13 cellular contexts compared by ENCODE assay signal in genomic region chr15:63231717-63232116, GRCh38. TPM values are rescaled to one million over a fixed set of nuclear protein-coding genes. Genes with fewer than 3 reads are reported as not detected.
DNase-seq lines count a peak whose midpoint lies in the region; ATAC-seq and TF ChIP-seq lines count a peak whose summit lies in the region.
"Had no signal": no experiment of that assay in that cellular context is flagged by ENCODE, and none has a peak within 500 bp of the region (broad histone marks: within the 10 kb centered on the region; RNA-seq: fewer than 3 reads in every experiment).

No MANE protein-coding gene starts in this region.

- POLR2A ChIA-PET in HEK293 (lab: Yijun Ruan, JAX): no interaction called here
- POLR2A ChIA-PET in naive thymus-derived CD4-positive, alpha-beta T cell (lab: Charles Lee): interaction anchor here (0.5 to 2.4 kb wide), 9 partner anchors 11 to 96 kb away, joined by 3 to 18 read pairs (median 4); partner anchors contain the start of gene RPS27L
- POLR2A ChIA-PET in GM10248 (lab: Yijun Ruan, JAX): no interaction called here

- H3K9me3 ChIP-seq in BLaER1 treated with 17β-estradiol and CSF1 and Interleukin-3, amounts not matched to agents 10 nM and 100 nM (replicated peaks in 1 of 11): peaks cover 0 to 11% (median under 1%) of the 10 kb centered on the region in 11 experiments; a peak in 5 of 22 replicates
- H3K9me3 ChIP-seq in HEK293 (ENCODE audit: control insufficient read depth, insufficient read depth, low read depth, low read length): no peaks in the 10 kb centered on the region
- no peaks in the 10 kb centered on the region for H3K9me3 ChIP-seq in naive thymus-derived CD4-positive, alpha-beta T cell (ENCODE audit: control insufficient read depth in 2 of 3, low read length in 3 of 3)
- H3K9me3 ChIP-seq: uterus had no signal

- intact Hi-C loops in naive thymus-derived CD4-positive, alpha-beta T cell (cut with micrococcal nuclease): loop anchor here (1.0 to 5.0 kb wide), 7 partner anchors 9 to 74 kb away; partner anchors contain the start of genes RPS27L (in 2 of the 2) and APH1B (in 1 of the 2)

- no peak overlapping the region for H3K4me3 ChIP-seq in BLaER1 treated with 17β-estradiol and CSF1 and Interleukin-3, amounts not matched to agents 10 nM and 100 nM
- H3K4me3 ChIP-seq in HEK293 (ENCODE audit: low read depth, low read length): no peak overlapping the region
- no peak overlapping the region for H3K4me3 ChIP-seq in naive thymus-derived CD4-positive, alpha-beta T cell (ENCODE audit: low read length)
- H3K4me3 ChIP-seq: skin epidermis, uterus had no signal

- peaks cover 35 to 98% (median 53%) of the 10 kb centered on the region in 10 experiments for H3K4me1 ChIP-seq in BLaER1 treated with 17β-estradiol and CSF1 and Interleukin-3, amounts not matched to agents 10 nM and 100 nM
- no peaks in the 10 kb centered on the region; the same call in 1 of the 2 replicates for H3K4me1 ChIP-seq in HEK293 (ENCODE audit: control insufficient read depth, insufficient read depth, low read length)
- H3K4me1 ChIP-seq in naive thymus-derived CD4-positive, alpha-beta T cell (ENCODE audit: control insufficient read depth in 2 of 2, insufficient read depth in 2 of 2, low read length in 2 of 2): peaks cover 15 to 32% of the 10 kb centered on the region in 2 donors
- H3K4me1 ChIP-seq: uterus had no signal

- H3K4me2 ChIP-seq in BLaER1 treated with 17β-estradiol and CSF1 and Interleukin-3, amounts not matched to agents 10 nM and 100 nM: peak overlapping the region; percentile 8 to 96 (median 43); a peak in 19 of 22 replicates

- H3K27ac Mint-ChIP-seq in activated naive CD8-positive, alpha-beta T cell: peak overlapping the region; percentile 46
- peak overlapping the region; percentile 70 to 92 (median 86) for H3K27ac Mint-ChIP-seq in naive thymus-derived CD4-positive, alpha-beta T cell

- no peak for TF ChIP-seq CTCF in HEK293 (tag by site-specific recombination; IDR thresholded peaks at IDR 0.05)
- no peak for TF ChIP-seq CTCF in GM10248 (IDR thresholded peaks at IDR 0.05; ENCODE audit: control extremely low read depth, extremely low read depth, low read depth, missing control alignments)

- peak overlapping the region; percentile 24 for H3K4me3 Mint-ChIP-seq in activated naive CD8-positive, alpha-beta T cell
- H3K4me3 Mint-ChIP-seq in naive thymus-derived CD4-positive, alpha-beta T cell: peak overlapping the region in 9 of 10 donors; percentile 11 to 63 (median 45)

- H3K27me3 ChIP-seq in BLaER1 treated with 17β-estradiol and CSF1 and Interleukin-3, amounts not matched to agents 10 nM and 100 nM: no peaks in the 10 kb centered on the region
- no peaks in the 10 kb centered on the region for H3K27me3 ChIP-seq in naive thymus-derived CD4-positive, alpha-beta T cell (ENCODE audit: control insufficient read depth in 2 of 2, insufficient read depth in 2 of 2, low read length in 2 of 2)
- H3K27me3 ChIP-seq: uterus had no signal

- no peaks in the 10 kb centered on the region for H3K27me3 Mint-ChIP-seq in activated naive CD8-positive, alpha-beta T cell
- H3K27me3 Mint-ChIP-seq in naive thymus-derived CD4-positive, alpha-beta T cell: no peaks in the 10 kb centered on the region

- H3K9me3 Mint-ChIP-seq in activated naive CD8-positive, alpha-beta T cell (ENCODE audit: low read depth): no peaks in the 10 kb centered on the region
- no peaks in the 10 kb centered on the region for H3K9me3 Mint-ChIP-seq in naive thymus-derived CD4-positive, alpha-beta T cell

- no peak for ATAC-seq in naive thymus-derived CD4-positive, alpha-beta T cell
- ATAC-seq in GM18511 (IDR thresholded peaks at IDR 0.05; ENCODE audit: unreplicated experiment): no peak

- H3K36me3 ChIP-seq in BLaER1 treated with 17β-estradiol and CSF1 and Interleukin-3, amounts not matched to agents 10 nM and 100 nM: peaks cover 0 to 44% (median 9%) of the 10 kb centered on the region in 11 experiments; a peak in 14 of 22 replicates
- no peaks in the 10 kb centered on the region for H3K36me3 ChIP-seq in HEK293 (ENCODE audit: control insufficient read depth in 2 of 2, insufficient read depth in 1 of 2, low read length in 2 of 2)
- H3K36me3 ChIP-seq in naive thymus-derived CD4-positive, alpha-beta T cell (ENCODE audit: control insufficient read depth in 2 of 3, insufficient read depth in 3 of 3, low read length in 3 of 3): no peaks in the 10 kb centered on the region
- H3K36me3 ChIP-seq: uterus had no signal

- peak in 1 of 9 donors; percentile 16 for DNase-seq in naive thymus-derived CD4-positive, alpha-beta T cell
- DNase-seq in NCI-H774 (lab: John Stamatoyannopoulos, UW): no peak
- DNase-seq in NCI-H1048 (lab: John Stamatoyannopoulos, UW): no peak
- no peak for DNase-seq in GM10248 (ENCODE audit: extremely low spot score)
- DNase-seq: effector CD4-positive, alpha-beta T cell; hippocampal formation; NCI-H226; uterus had no signal

- H3K27ac ChIP-seq in BLaER1 treated with 17β-estradiol and CSF1 and Interleukin-3, amounts not matched to agents 10 nM and 100 nM: peak overlapping the region; percentile 28 to 75 (median 59); a peak in 19 of 22 replicates
- H3K27ac ChIP-seq in HEK293 (ENCODE audit: extremely low read depth, low read depth, low read length): no peak overlapping the region
- peak overlapping the region; percentile 52 for H3K27ac ChIP-seq in naive thymus-derived CD4-positive, alpha-beta T cell (ENCODE audit: low read depth, low read length)
- H3K27ac ChIP-seq: uterus had no signal

- peaks cover 80% of the 10 kb centered on the region for H3K4me1 Mint-ChIP-seq in activated naive CD8-positive, alpha-beta T cell (ENCODE audit: low read depth)
- peaks cover 21 to 91% (median 84%) of the 10 kb centered on the region in 7 donors for H3K4me1 Mint-ChIP-seq in naive thymus-derived CD4-positive, alpha-beta T cell

- H4K20me1 ChIP-seq in BLaER1 treated with 17β-estradiol and CSF1 and Interleukin-3, amounts not matched to agents 10 nM and 100 nM: peaks cover 0 to 30% (median 0%) of the 10 kb centered on the region in 11 experiments; a peak in 5 of 22 replicates

- H3K36me3 Mint-ChIP-seq in activated naive CD8-positive, alpha-beta T cell: peaks cover 17% of the 10 kb centered on the region
- H3K36me3 Mint-ChIP-seq in naive thymus-derived CD4-positive, alpha-beta T cell: peaks cover 0 to 23% (median 6%) of the 10 kb centered on the region in 5 donors

- no peak overlapping the region; a peak in 4 of 22 replicates for H3K9ac ChIP-seq in BLaER1 treated with 17β-estradiol and CSF1 and Interleukin-3, amounts not matched to agents 10 nM and 100 nM

- CTCF ChIA-PET in HEK293 (lab: Yijun Ruan, JAX) (no interaction called here), GM10248 (lab: Yijun Ruan, JAX) (interaction anchor here (0.9 to 6.9 kb wide), 4 partner anchors 10 to 14 kb away, joined by 3 to 27 read pairs (median 14); no protein-coding TSS in a partner anchor)
- CTCF ChIA-PET in naive thymus-derived CD4-positive, alpha-beta T cell (lab: Charles Lee): interaction anchor here (1.5 to 1.9 kb wide), 3 partner anchors 37 to 74 kb away, joined by 4 to 8 read pairs (median 5); partner anchors contain the start of gene RPS27L

TF ChIP-seq in HEK293, 187 proteins besides CTCF, POLR2A, EP300 and RAD21:
- TF ChIP-seq ZNF133 (tag by site-specific recombination; IDR thresholded peaks at IDR 0.05) (peak; percentile 68), ZIC2 (tag by site-specific recombination; IDR thresholded peaks at IDR 0.05) (no peak)

RNA-seq across cellular contexts. Expression of gene RAB8B, which starts 42.3 kb away (rescaled TPM):
- total RNA-seq in naive thymus-derived CD4-positive, alpha-beta T cell: 100 to 1,000 TPM in 1 of 5 experiments, 10 to 100 TPM in 4; 37.2 to 100 (median 71.3) TPM
- polyA plus RNA-seq in naive thymus-derived CD4-positive, alpha-beta T cell: 10 to 100 TPM; 30.4 to 32.0 TPM

RNA-seq across cellular contexts. Expression of gene APH1B, which starts 45.7 kb away (rescaled TPM):
- total RNA-seq in naive thymus-derived CD4-positive, alpha-beta T cell: 10 to 100 TPM in 4 of 5 experiments, 1 to 10 TPM in 1; 9.9 to 29.9 (median 17.6) TPM
- 10 to 100 TPM; 10.9 to 11.4 TPM for polyA plus RNA-seq in naive thymus-derived CD4-positive, alpha-beta T cell
